In the genomic region with DNA sequence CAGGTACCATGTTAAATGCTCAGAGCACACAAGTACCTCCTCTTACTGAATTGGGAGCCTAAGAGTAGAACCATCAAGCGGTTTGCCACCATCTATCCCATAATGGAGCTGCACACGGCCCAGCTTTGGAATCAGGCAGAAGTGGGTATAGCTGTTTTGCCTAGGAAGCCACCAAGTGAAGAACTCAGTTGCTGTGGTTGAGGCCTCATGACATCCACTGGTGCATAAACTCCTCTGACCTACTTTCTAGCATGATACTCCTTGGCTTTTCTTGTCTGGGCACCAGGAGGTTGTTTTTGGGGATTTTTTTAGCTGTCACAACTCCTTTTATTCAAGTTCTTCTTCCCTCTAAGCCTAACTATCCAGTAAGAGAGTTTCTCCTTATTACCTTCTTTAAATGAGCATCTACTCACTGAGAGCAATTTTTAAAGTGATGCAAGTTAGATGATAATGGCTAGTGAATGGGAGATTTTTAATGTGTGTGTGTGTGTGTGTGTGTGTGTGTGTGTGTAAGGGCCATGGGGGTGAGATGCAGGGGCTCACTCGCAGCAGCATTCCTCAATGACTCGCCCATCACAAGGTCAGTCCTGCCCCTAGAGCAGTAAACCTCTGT, we compare ENCODE assay signal across 15 cellular contexts. TPM values are rescaled to one million over a fixed set of nuclear protein-coding genes. Genes with fewer than 3 reads are reported as not detected.
DNase-seq lines count a peak whose midpoint lies in the region; ATAC-seq, FAIRE-seq and TF ChIP-seq lines count a peak whose summit lies in the region.
"Had no signal": no experiment of that assay in that cellular context is flagged by ENCODE, and none has a peak within 500 bp of the region (broad histone marks: within the 10 kb centered on the region; RNA-seq: fewer than 3 reads in every experiment).

No MANE protein-coding gene starts in this region.

- intact Hi-C loops in tibial artery (cut with DNase I; ENCODE audit: low total_unique reads): no loop called here

- H3K36me3 Mint-ChIP-seq in GM23338 (ENCODE audit: low read depth) (no peaks in the 10 kb centered on the region), memory B cell (no peaks in the 10 kb centered on the region)
- H3K36me3 Mint-ChIP-seq: CD4-positive, alpha-beta memory T cell had no signal

- no peaks in the 10 kb centered on the region for H3K27me3 Mint-ChIP-seq in GM23338 (ENCODE audit: insufficient read depth, low read depth, poor library complexity)
- H3K27me3 Mint-ChIP-seq in memory B cell: no peaks in the 10 kb centered on the region
- H3K27me3 Mint-ChIP-seq: B cell; CD4-positive, alpha-beta memory T cell had no signal

- H3K27ac ChIP-seq in GM23338 (ENCODE audit: low read depth): no peak overlapping the region
- no peak overlapping the region for H3K27ac ChIP-seq in coronary artery
- no peak overlapping the region for H3K27ac ChIP-seq in tibial artery
- H3K27ac ChIP-seq: C4-2B had no signal

- H2AFZ ChIP-seq in GM23338: peak overlapping the region; percentile 45; the same call in 1 of the 2 replicates

- H3K4me1 ChIP-seq in GM23338 (ENCODE audit: insufficient read depth): no peaks in the 10 kb centered on the region
- peaks cover 0 to 6% (median 2%) of the 10 kb centered on the region in 4 donors for H3K4me1 ChIP-seq in tibial artery

- no peaks in the 10 kb centered on the region for H4K20me1 ChIP-seq in GM23338 (replicated peaks; ENCODE audit: insufficient read depth)

- no peaks in the 10 kb centered on the region for H3K9me2 ChIP-seq in GM23338 (ENCODE audit: insufficient read depth)

- H3K36me3 ChIP-seq in GM23338 (ENCODE audit: insufficient read depth) (no peaks in the 10 kb centered on the region), tibial artery (no peaks in the 10 kb centered on the region)

- H3K4me2 ChIP-seq in GM23338: no peak overlapping the region

- ATAC-seq in GM23338: no peak
- ATAC-seq in HG03432 (IDR thresholded peaks at IDR 0.05; ENCODE audit: unreplicated experiment): peak; percentile 32
- peak; percentile 39 for ATAC-seq in memory B cell (ENCODE audit: low read depth)
- no peak for ATAC-seq in GM21737 (IDR thresholded peaks at IDR 0.05; ENCODE audit: unreplicated experiment)
- ATAC-seq: HCT116, K562 had no signal

- H3K27ac Mint-ChIP-seq in GM23338 (no peak overlapping the region), memory B cell (no peak overlapping the region)
- H3K27ac Mint-ChIP-seq: B cell; CD4-positive, alpha-beta memory T cell had no signal

- H3K4me3 ChIP-seq in GM23338 (no peak overlapping the region), coronary artery (no peak overlapping the region), tibial artery (no peak overlapping the region)
- H3K4me3 ChIP-seq: K562 had no signal

- H3K4me3 Mint-ChIP-seq in GM23338: no peak overlapping the region
- H3K4me3 Mint-ChIP-seq in memory B cell: no peak overlapping the region
- H3K4me3 Mint-ChIP-seq: B cell; CD4-positive, alpha-beta memory T cell had no signal

- H3K4me1 Mint-ChIP-seq in GM23338 (no peaks in the 10 kb centered on the region), memory B cell (peaks cover 13% of the 10 kb centered on the region)

- TF ChIP-seq CTCF in GM23338 (conservative IDR thresholded peaks at IDR 0.05; ENCODE audit: low read depth in 2 of 2) (no peak), coronary artery (IDR thresholded peaks at IDR 0.05) (no peak), tibial artery (IDR thresholded peaks at IDR 0.05) (no peak)

- TF ChIP-seq POLR2A in GM12891 (IDR thresholded peaks at IDR 0.05; ENCODE audit: low read depth, low read length): no peak

- FAIRE-seq in GM12891 (lab: Jason Lieb, UNC): peak; percentile 66
- FAIRE-seq: K562 had no signal

- H3K9me3 Mint-ChIP-seq in GM23338 (no peaks in the 10 kb centered on the region), memory B cell (no peaks in the 10 kb centered on the region)
- H3K9me3 Mint-ChIP-seq: CD4-positive, alpha-beta memory T cell had no signal

- H3K9me3 ChIP-seq in tibial artery: no peaks in the 10 kb centered on the region

- no peak for DNase-seq in GM12891 (ENCODE audit: insufficient read length, low spot score)
- no peak for DNase-seq in GM23338 (ENCODE audit: low spot score)
- no peak for DNase-seq in memory B cell (ENCODE audit: low spot score in 2 of 2)
- no peak for DNase-seq in HCEC 1CT
- no peak for DNase-seq in coronary artery (ENCODE audit: low spot score)
- no peak for DNase-seq in tibial artery
- DNase-seq: CD4-positive, alpha-beta memory T cell; DMS79; Kasumi-1 had no signal

- no peaks in the 10 kb centered on the region for H3K79me2 ChIP-seq in GM23338 (replicated peaks; ENCODE audit: insufficient read depth)

- H3K27me3 ChIP-seq in GM23338 (ENCODE audit: insufficient read depth) (no peaks in the 10 kb centered on the region), tibial artery (no peaks in the 10 kb centered on the region)

- no peaks in the 10 kb centered on the region for H3F3A ChIP-seq in GM23338 (replicated peaks; ENCODE audit: low read depth)

TF ChIP-seq in GM12891, 5 proteins besides CTCF, POLR2A, EP300 and RAD21:
- no peak for TF ChIP-seq SPI1 (IDR thresholded peaks at IDR 0.05; ENCODE audit: low read depth, low read length)
- TF ChIP-seq TAF1 (IDR thresholded peaks at IDR 0.05; ENCODE audit: low read depth, low read length): no peak
- no peak for TF ChIP-seq POLR2AphosphoS5 (IDR thresholded peaks at IDR 0.05; ENCODE audit: low read depth, low read length)
- TF ChIP-seq PAX5 (IDR thresholded peaks at IDR 0.05; ENCODE audit: insufficient read depth, low read length, severe bottlenecking): no peak
- no peak for TF ChIP-seq POU2F2 (IDR thresholded peaks at IDR 0.05; ENCODE audit: low read depth, low read length)

TF ChIP-seq in GM23338, 12 proteins besides CTCF, POLR2A, EP300 and RAD21 (continues in another document):
- TF ChIP-seq CREB1 (CRISPR knock-in tag; IDR thresholded peaks at IDR 0.05; ENCODE audit: low read depth) (no peak), ZNF114 (CRISPR knock-in tag; IDR thresholded peaks at IDR 0.05) (no peak), ZNF331 (CRISPR knock-in tag; IDR thresholded peaks at IDR 0.05; ENCODE audit: low read depth) (no peak), STAT1 (IDR thresholded peaks at IDR 0.05; ENCODE audit: unreplicated experiment) (no peak), JUNB (IDR thresholded peaks at IDR 0.05; ENCODE audit: unreplicated experiment) (no peak), EZH2phosphoT487 (IDR thresholded peaks at IDR 0.05; ENCODE audit: unreplicated experiment) (no peak)
- TF ChIP-seq, protein P1, sequence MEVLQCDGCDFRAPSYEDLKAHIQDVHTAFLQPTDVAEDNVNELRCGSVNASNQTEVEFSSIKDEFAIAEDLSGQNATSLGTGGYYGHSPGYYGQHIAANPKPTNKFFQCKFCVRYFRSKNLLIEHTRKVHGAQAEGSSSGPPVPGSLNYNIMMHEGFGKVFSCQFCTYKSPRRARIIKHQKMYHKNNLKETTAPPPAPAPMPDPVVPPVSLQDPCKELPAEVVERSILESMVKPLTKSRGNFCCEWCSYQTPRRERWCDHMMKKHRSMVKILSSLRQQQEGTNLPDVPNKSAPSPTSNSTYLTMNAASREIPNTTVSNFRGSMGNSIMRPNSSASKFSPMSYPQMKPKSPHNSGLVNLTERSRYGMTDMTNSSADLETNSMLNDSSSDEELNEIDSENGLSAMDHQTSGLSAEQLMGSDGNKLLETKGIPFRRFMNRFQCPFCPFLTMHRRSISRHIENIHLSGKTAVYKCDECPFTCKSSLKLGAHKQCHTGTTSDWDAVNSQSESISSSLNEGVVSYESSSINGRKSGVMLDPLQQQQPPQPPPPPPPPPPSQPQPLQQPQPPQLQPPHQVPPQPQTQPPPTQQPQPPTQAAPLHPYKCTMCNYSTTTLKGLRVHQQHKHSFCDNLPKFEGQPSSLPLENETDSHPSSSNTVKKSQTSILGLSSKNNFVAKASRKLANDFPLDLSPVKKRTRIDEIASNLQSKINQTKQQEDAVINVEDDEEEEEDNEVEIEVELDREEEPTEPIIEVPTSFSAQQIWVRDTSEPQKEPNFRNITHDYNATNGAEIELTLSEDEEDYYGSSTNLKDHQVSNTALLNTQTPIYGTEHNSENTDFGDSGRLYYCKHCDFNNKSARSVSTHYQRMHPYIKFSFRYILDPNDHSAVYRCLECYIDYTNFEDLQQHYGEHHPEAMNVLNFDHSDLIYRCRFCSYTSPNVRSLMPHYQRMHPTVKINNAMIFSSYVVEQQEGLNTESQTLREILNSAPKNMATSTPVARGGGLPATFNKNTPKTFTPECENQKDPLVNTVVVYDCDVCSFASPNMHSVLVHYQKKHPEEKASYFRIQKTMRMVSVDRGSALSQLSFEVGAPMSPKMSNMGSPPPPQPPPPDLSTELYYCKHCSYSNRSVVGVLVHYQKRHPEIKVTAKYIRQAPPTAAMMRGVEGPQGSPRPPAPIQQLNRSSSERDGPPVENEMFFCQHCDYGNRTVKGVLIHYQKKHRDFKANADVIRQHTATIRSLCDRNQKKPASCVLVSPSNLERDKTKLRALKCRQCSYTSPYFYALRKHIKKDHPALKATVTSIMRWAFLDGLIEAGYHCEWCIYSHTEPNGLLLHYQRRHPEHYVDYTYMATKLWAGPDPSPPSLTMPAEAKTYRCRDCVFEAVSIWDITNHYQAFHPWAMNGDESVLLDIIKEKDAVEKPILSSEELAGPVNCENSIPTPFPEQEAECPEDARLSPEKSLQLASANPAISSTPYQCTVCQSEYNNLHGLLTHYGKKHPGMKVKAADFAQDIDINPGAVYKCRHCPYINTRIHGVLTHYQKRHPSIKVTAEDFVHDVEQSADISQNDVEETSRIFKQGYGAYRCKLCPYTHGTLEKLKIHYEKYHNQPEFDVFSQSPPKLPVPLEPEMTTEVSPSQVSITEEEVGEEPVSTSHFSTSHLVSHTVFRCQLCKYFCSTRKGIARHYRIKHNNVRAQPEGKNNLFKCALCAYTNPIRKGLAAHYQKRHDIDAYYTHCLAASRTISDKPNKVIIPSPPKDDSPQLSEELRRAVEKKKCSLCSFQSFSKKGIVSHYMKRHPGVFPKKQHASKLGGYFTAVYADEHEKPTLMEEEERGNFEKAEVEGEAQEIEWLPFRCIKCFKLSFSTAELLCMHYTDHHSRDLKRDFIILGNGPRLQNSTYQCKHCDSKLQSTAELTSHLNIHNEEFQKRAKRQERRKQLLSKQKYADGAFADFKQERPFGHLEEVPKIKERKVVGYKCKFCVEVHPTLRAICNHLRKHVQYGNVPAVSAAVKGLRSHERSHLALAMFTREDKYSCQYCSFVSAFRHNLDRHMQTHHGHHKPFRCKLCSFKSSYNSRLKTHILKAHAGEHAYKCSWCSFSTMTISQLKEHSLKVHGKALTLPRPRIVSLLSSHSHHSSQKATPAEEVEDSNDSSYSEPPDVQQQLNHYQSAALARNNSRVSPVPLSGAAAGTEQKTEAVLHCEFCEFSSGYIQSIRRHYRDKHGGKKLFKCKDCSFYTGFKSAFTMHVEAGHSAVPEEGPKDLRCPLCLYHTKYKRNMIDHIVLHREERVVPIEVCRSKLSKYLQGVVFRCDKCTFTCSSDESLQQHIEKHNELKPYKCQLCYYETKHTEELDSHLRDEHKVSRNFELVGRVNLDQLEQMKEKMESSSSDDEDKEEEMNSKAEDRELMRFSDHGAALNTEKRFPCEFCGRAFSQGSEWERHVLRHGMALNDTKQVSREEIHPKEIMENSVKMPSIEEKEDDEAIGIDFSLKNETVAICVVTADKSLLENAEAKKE (CRISPR knock-in tag; IDR thresholded peaks at IDR 0.05): no peak

RNA-seq across cellular contexts. Expression of a gene that starts 20.9 kb away (rescaled TPM):
- 2.0 TPM for polyA plus RNA-seq in GM12891 (2012; ENCODE audit: low read depth, missing spikeins)
- total RNA-seq in GM23338 (2014; rRNA removed; shearing (Covaris generic)): 51.0 and 54.7 TPM in 2 replicates
- polyA plus RNA-seq in GM23338 (2016; fragmentation: Nextera tagmentation; extraction: Ambion mirVana): 101 and 131 TPM in 2 replicates

Comparison
In these comparisons a context has a peak if more than half of its experiments do, and no peak if none do; other contexts are left out.
1. ATAC-seq: peak in HG03432 (single experiment) and memory B cell (single experiment); none in GM23338 (single experiment) and GM21737 (single experiment).